26 cellular contexts compared by ENCODE assay signal in genomic region chr18:58977223-58977622, GRCh38.
DNase-seq lines count a peak whose midpoint lies in the region; ATAC-seq and TF ChIP-seq lines count a peak whose summit lies in the region.
"Had no signal": no experiment of that assay in that cellular context is flagged by ENCODE, and none has a peak within 500 bp of the region (broad histone marks: within the 10 kb centered on the region; RNA-seq: fewer than 3 reads in every experiment).

No MANE protein-coding gene starts in this region.

- H3K27me3 ChIP-seq in AG04450 (ENCODE audit: control insufficient read depth, insufficient read depth, low read length) (no peaks in the 10 kb centered on the region), prostate gland (replicated peaks; ENCODE audit: insufficient read depth) (no peaks in the 10 kb centered on the region)
- H3K27me3 ChIP-seq: BE2C, esophagus squamous epithelium, transverse colon had no signal

- H3K27ac ChIP-seq in AG04450 (ENCODE audit: low read depth, low read length) (peak overlapping the region; percentile 47), prostate gland (peak overlapping the region; percentile 73 to 87)
- H3K27ac ChIP-seq: esophagus squamous epithelium, HL-60, PC-9, transverse colon had no signal

- no peaks in the 10 kb centered on the region for H3K9me3 ChIP-seq in AG04450 (ENCODE audit: control insufficient read depth, insufficient read depth, low read length)
- H3K9me3 ChIP-seq in prostate gland = no peaks in the 10 kb centered on the region
- H3K9me3 ChIP-seq: BE2C, esophagus squamous epithelium, transverse colon had no signal

- TF ChIP-seq CTCF in AG04450 (IDR thresholded peaks at IDR 0.05; ENCODE audit: low read depth, low read length) (no peak), fibroblast of pulmonary artery (IDR thresholded peaks at IDR 0.05; ENCODE audit: low read length, missing control alignments) (no peak), prostate gland (IDR thresholded peaks at IDR 0.05) (no peak)

- POLR2A ChIA-PET in AG04450 (lab: Yijun Ruan, JAX) = no interaction called here

- no peak for TF ChIP-seq POLR2A in prostate gland (IDR thresholded peaks at IDR 0.05)

- H3K4me1 ChIP-seq in prostate gland (replicated peaks) = peaks cover 16% of the 10 kb centered on the region
- H3K4me1 ChIP-seq: BE2C, esophagus squamous epithelium had no signal

- H3K4me3 ChIP-seq in AG04450 (ENCODE audit: low read depth, low read length) (no peak overlapping the region), fibroblast of pulmonary artery (replicated peaks; ENCODE audit: low read depth, low read length) (no peak overlapping the region), prostate gland (no peak overlapping the region)
- H3K4me3 ChIP-seq: esophagus squamous epithelium, PC-9, transverse colon had no signal

- CTCF ChIA-PET in AG04450 (lab: Charles Lee) = interaction anchor here (1.1 kb wide), 1 partner anchor 208 kb away, joined by 3 read pairs; no protein-coding TSS in a partner anchor

- peaks cover 8 to 14% of the 10 kb centered on the region in 2 donors for H3K36me3 ChIP-seq in prostate gland

- 56% methylated on average over 10 of the region's 10 CpGs for WGBS in prostate gland

- DNase-seq in AG04450 (ENCODE audit: low read depth, low spot score) (no peak), amniotic epithelial cell (ENCODE audit: low read depth) (peak; percentile 38), fibroblast of pulmonary artery (ENCODE audit: low read depth) (peak; percentile 67), prostate gland (ENCODE audit: low spot score) (no peak)
- no peak for DNase-seq in activated CD4-positive, alpha-beta T cell treated with anti-CD3 and anti-CD28 coated beads, Interleukin-2, amount 50 U/mL, for 1 hour
- DNase-seq: 8988T; activated CD4-positive, alpha-beta T cell treated with anti-CD3 and anti-CD28 coated beads, Interleukin-2, amount 50 U/mL, for 4 hours; activated gamma-delta T cell treated with Interleukin-2 at 50 U/mL for 16 hours; BE2C; cerebellar nuclear complex; DMS79 treated with DMSO at 0.1 percent for 48 hours; effector CD8-positive, alpha-beta T cell; esophagus squamous epithelium; left cardiac atrium; NCI-H146; PC-9; small intestine; stimulated activated CD4-positive, alpha-beta T cell treated with anti-CD3 and anti-CD28 coated beads, Interleukin-2, amount 100 ng/mL, for 48 hours; stimulated activated naive CD4-positive, alpha-beta T cell treated with Interleukin-2 at 50 U/mL for 16 hours; T-helper 2 cell; transverse colon had no signal

- intact Hi-C loops in prostate gland (cut with DNase I) = loop anchor here (5.0 kb wide), 1 partner anchor 110 kb away; no protein-coding TSS in a partner anchor

- ATAC-seq in GM18868 (IDR thresholded peaks at IDR 0.05; ENCODE audit: unreplicated experiment) (no peak), GM18861 (IDR thresholded peaks at IDR 0.05; ENCODE audit: unreplicated experiment) (no peak), HG03135 (IDR thresholded peaks at IDR 0.05; ENCODE audit: unreplicated experiment) (no peak)
- ATAC-seq: left cardiac atrium; natural killer cell treated with Interleukin-12 subunit alpha and Interleukin-12 subunit beta and Interleukin-15 and Interleukin-18, amount 100 ng/mL, for 72 hours had no signal

Comparison
In these comparisons a context has a peak if more than half of its experiments do, and no peak if none do; other contexts are left out.
1. DNase-seq: peak in amniotic epithelial cell (single experiment) and fibroblast of pulmonary artery (single experiment); none in AG04450 (single experiment), prostate gland (single experiment) and activated CD4-positive, alpha-beta T cell treated with anti-CD3 and anti-CD28 coated beads, Interleukin-2, amount 50 U/mL, for 1 hour (single experiment).